8 cellular contexts compared by ENCODE assay signal in genomic region chr5:40689442-40689841, GRCh38. TPM values are rescaled to one million over a fixed set of nuclear protein-coding genes. Genes with fewer than 3 reads are reported as not detected.
A peak's percentile ranks its signal among the peaks of the same experiment; 100 is the strongest.
DNase-seq lines count a peak whose midpoint lies in the region; ATAC-seq and TF ChIP-seq lines count a peak whose summit lies in the region.

No MANE protein-coding gene starts in this region.

- H3K36me3 Mint-ChIP-seq in activated B cell treated with CpG ODN at 0.5 μM for 24 hours (ENCODE audit: low read depth) = peaks cover 74% of the 10 kb centered on the region
- H3K36me3 Mint-ChIP-seq in stimulated activated memory B cell treated with anti-CD40 and anti-IgM and Interleukin-4, amounts not matched to agents 10 μg/mL and 1 μg/mL and 100 μg/mL, for 72 hours = peaks cover 44% of the 10 kb centered on the region

- intact Hi-C loops in activated B cell treated with CpG ODN at 0.5 μM for 24 hours (cut with micrococcal nuclease) = loop anchor here (2.0 kb wide), 3 partner anchors 199 to 465 kb away; no protein-coding TSS in a partner anchor

- peaks cover 2 to 58% (median 2%) of the 10 kb centered on the region in 3 donors for H3K4me1 ChIP-seq in gastroesophageal sphincter

- H3K27ac Mint-ChIP-seq in activated B cell treated with CpG ODN at 0.5 μM for 24 hours = peak overlapping the region; percentile 79
- H3K27ac Mint-ChIP-seq in stimulated activated memory B cell treated with anti-CD40 and anti-IgM and Interleukin-4, amounts not matched to agents 10 μg/mL and 1 μg/mL and 100 μg/mL, for 72 hours = peak overlapping the region; percentile 70

- no peak for TF ChIP-seq POLR2A in gastroesophageal sphincter (IDR thresholded peaks at IDR 0.05)

- H3K9me3 ChIP-seq in gastroesophageal sphincter = no peaks in the 10 kb centered on the region

- H3K27ac ChIP-seq in gastroesophageal sphincter = peak overlapping the region in 1 of 4 donors; percentile 2

- CTCF ChIA-PET in activated B cell treated with CpG ODN at 0.5 μM for 24 hours (lab: Charles Lee) = interaction anchor here (1.0 to 2.9 kb wide), 7 partner anchors 45 to 741 kb away, joined by 3 to 30 read pairs (median 8); no protein-coding TSS in a partner anchor

- ATAC-seq in HG03439 (IDR thresholded peaks at IDR 0.05; ENCODE audit: unreplicated experiment) (peak; percentile 51), activated B cell treated with CpG ODN at 0.5 μM for 24 hours (ENCODE audit: low read depth) (peak; percentile 68), gastroesophageal sphincter (peak; percentile 79)
- peak; percentile 70 for ATAC-seq in stimulated activated memory B cell treated with anti-CD40 and anti-IgM and Interleukin-4, amounts not matched to agents 10 μg/mL and 1 μg/mL and 100 μg/mL, for 72 hours

- POLR2A ChIA-PET in activated B cell treated with CpG ODN at 0.5 μM for 24 hours (lab: Charles Lee) = interaction anchor here (0.6 to 2.9 kb wide), 3 partner anchors 9 to 119 kb away, joined by 3 to 10 read pairs (median 5); partner anchors contain the start of gene PTGER4

- whole genome bisulfite sequencing in gastroesophageal sphincter (ENCODE audit: low coverage in 1 of 2), 2 donors = 8 to 13% methylated on average over 3 of the region's 3 CpGs

- H3K9me3 Mint-ChIP-seq in activated B cell treated with CpG ODN at 0.5 μM for 24 hours = no peaks in the 10 kb centered on the region
- H3K9me3 Mint-ChIP-seq in stimulated activated memory B cell treated with anti-CD40 and anti-IgM and Interleukin-4, amounts not matched to agents 10 μg/mL and 1 μg/mL and 100 μg/mL, for 72 hours = no peaks in the 10 kb centered on the region

- no peak for TF ChIP-seq EP300 in gastroesophageal sphincter (IDR thresholded peaks at IDR 0.05)

- H3K27me3 ChIP-seq in gastroesophageal sphincter = no peaks in the 10 kb centered on the region

- H3K4me3 Mint-ChIP-seq in activated B cell treated with CpG ODN at 0.5 μM for 24 hours = peak overlapping the region; percentile 56
- H3K4me3 Mint-ChIP-seq in stimulated activated memory B cell treated with anti-CD40 and anti-IgM and Interleukin-4, amounts not matched to agents 10 μg/mL and 1 μg/mL and 100 μg/mL, for 72 hours = no peak overlapping the region

- H3K4me1 Mint-ChIP-seq in activated B cell treated with CpG ODN at 0.5 μM for 24 hours = peaks cover 59% of the 10 kb centered on the region
- H3K4me1 Mint-ChIP-seq in stimulated activated memory B cell treated with anti-CD40 and anti-IgM and Interleukin-4, amounts not matched to agents 10 μg/mL and 1 μg/mL and 100 μg/mL, for 72 hours = peaks cover 46% of the 10 kb centered on the region

- H3K4me3 ChIP-seq in gastroesophageal sphincter = no peak overlapping the region

- peaks cover 0 to 17% of the 10 kb centered on the region in 2 donors for H3K36me3 ChIP-seq in gastroesophageal sphincter

- TF ChIP-seq CTCF in activated B cell treated with CpG ODN at 0.5 μM for 24 hours (IDR thresholded peaks at IDR 0.05) (no peak), gastroesophageal sphincter (IDR thresholded peaks at IDR 0.05) (no peak)

- DNase-seq in stimulated activated CD4-positive, alpha-beta T cell treated with anti-CD3 and anti-CD28 coated beads, Interleukin-15, amount 100 ng/mL, for 24 hours = peak; percentile 69
- DNase-seq in stimulated activated CD4-positive, alpha-beta T cell treated with anti-CD3 and anti-CD28 coated beads, Interleukin-12 subunit alpha, Interleukin-12 subunit beta, amount 100 ng/mL, for 4 hours = no peak
- DNase-seq in activated B cell treated with CpG ODN at 0.5 μM for 24 hours (no peak), NCI-H1092 (lab: John Stamatoyannopoulos, UW) (no peak), NCI-H2171 treated with DMSO at 0.1 percent for 48 hours (lab: John Stamatoyannopoulos, UW) (no peak)

- no peaks in the 10 kb centered on the region for H3K27me3 Mint-ChIP-seq in activated B cell treated with CpG ODN at 0.5 μM for 24 hours
- H3K27me3 Mint-ChIP-seq in stimulated activated memory B cell treated with anti-CD40 and anti-IgM and Interleukin-4, amounts not matched to agents 10 μg/mL and 1 μg/mL and 100 μg/mL, for 72 hours = no peaks in the 10 kb centered on the region

RNA-seq across cellular contexts. Expression of gene PTGER4, which starts 9.7 kb away (rescaled TPM):
- total RNA-seq in activated B cell treated with CpG ODN at 0.5 μM for 24 hours (66.3 and 73.3 TPM in 2 replicates), gastroesophageal sphincter (10 to 100 TPM; 10.1 to 30.1 (median 27.0) TPM)
